ENCODE assay signal across 28 cellular contexts in the genomic region with DNA sequence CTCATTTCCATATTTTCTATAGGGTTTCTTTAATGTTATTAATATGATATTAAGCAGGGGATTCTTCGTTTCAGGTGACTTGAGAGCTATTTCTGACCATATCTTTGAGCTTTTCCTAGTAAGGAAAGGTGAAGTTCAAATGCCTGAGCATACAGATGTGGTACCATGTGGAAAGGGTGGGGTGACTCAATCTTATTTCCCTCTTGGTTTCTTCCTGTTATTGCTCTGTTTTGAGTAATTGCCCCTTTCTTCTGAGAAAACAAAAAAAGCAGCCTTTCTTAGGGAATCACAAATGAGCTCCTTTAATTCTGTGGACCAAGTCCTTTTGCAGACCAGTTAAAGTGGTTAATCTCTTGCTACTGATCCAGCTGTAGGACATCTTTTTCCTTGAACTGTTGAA. TPM values are rescaled to one million over a fixed set of nuclear protein-coding genes. Genes with fewer than 3 reads are reported as not detected.
DNase-seq lines count a peak whose midpoint lies in the region; ATAC-seq and TF ChIP-seq lines count a peak whose summit lies in the region.
"Had no signal": no experiment of that assay in that cellular context is flagged by ENCODE, and none has a peak within 500 bp of the region (broad histone marks: within the 10 kb centered on the region; RNA-seq: fewer than 3 reads in every experiment).

No MANE protein-coding gene starts in this region.

- H3K9me3 Mint-ChIP-seq in activated CD4-positive, alpha-beta T cell treated with anti-CD3 and anti-CD28 coated beads, Interleukin-2, amount 10 ng/mL, durations not matched to agents 7 days and 5 days, result no peaks in the 10 kb centered on the region
- H3K9me3 Mint-ChIP-seq in activated T-cell treated with anti-CD3 and anti-CD28 coated beads, Interleukin-2, amount 50 U/mL, for 24 hours, result no peaks in the 10 kb centered on the region
- H3K9me3 Mint-ChIP-seq: activated CD4-positive, alpha-beta memory T cell treated with anti-CD3 and anti-CD28 coated beads for 36 hours; activated naive CD8-positive, alpha-beta T cell treated with anti-CD3 and anti-CD28 coated beads for 36 hours; CD8-positive, alpha-beta memory T cell; GM23338; T-cell had no signal

- POLR2A ChIA-PET in activated CD4-positive, alpha-beta T cell treated with anti-CD3 and anti-CD28 coated beads, Interleukin-2, amount 10 ng/mL, durations not matched to agents 7 days and 5 days (lab: Charles Lee), result no interaction called here

- H4K20me1 ChIP-seq in fibroblast of lung (ENCODE audit: control insufficient read depth, extremely low read depth, insufficient read depth, low read length), result no peaks in the 10 kb centered on the region

- H3K27me3 Mint-ChIP-seq in activated CD4-positive, alpha-beta T cell treated with anti-CD3 and anti-CD28 coated beads, Interleukin-2, amount 10 ng/mL, durations not matched to agents 7 days and 5 days, result no peaks in the 10 kb centered on the region
- H3K27me3 Mint-ChIP-seq in activated T-cell treated with anti-CD3 and anti-CD28 coated beads, Interleukin-2, amount 50 U/mL, for 24 hours, result no peaks in the 10 kb centered on the region
- H3K27me3 Mint-ChIP-seq: activated CD4-positive, alpha-beta memory T cell treated with anti-CD3 and anti-CD28 coated beads for 36 hours; activated naive CD8-positive, alpha-beta T cell treated with anti-CD3 and anti-CD28 coated beads for 36 hours; CD8-positive, alpha-beta memory T cell; T-cell had no signal

- H3K36me3 ChIP-seq in RWPE2 (ENCODE audit: low read depth) (no peaks in the 10 kb centered on the region), fibroblast of lung (ENCODE audit: control insufficient read depth, insufficient read depth, low read length) (no peaks in the 10 kb centered on the region), MG63 (no peaks in the 10 kb centered on the region)
- H3K36me3 ChIP-seq: BE2C, tibial nerve had no signal

- no peak overlapping the region for H3K4me2 ChIP-seq in fibroblast of lung (ENCODE audit: extremely low read depth, insufficient read depth, low read length)
- H3K4me2 ChIP-seq: GM23338, smooth muscle cell had no signal

- H3K4me1 ChIP-seq in RWPE2 (ENCODE audit: insufficient read depth, poor library complexity, severe bottlenecking) (peaks cover 27% of the 10 kb centered on the region), fibroblast of lung (ENCODE audit: control insufficient read depth, extremely low read depth, insufficient read depth, low read length) (peaks cover 9% of the 10 kb centered on the region)
- H3K4me1 ChIP-seq: tibial nerve had no signal

- TF ChIP-seq CTCF in RWPE2 (IDR thresholded peaks at IDR 0.05; ENCODE audit: poor library complexity, severe bottlenecking) (no peak), fibroblast of lung (conservative IDR thresholded peaks at IDR 0.05 in 1 of 2, IDR thresholded peaks at IDR 0.05 in 1 of 2; ENCODE audit: low read depth in 1 of 2, low read length in 2 of 2) (no peak)

- no peak overlapping the region for H2AFZ ChIP-seq in fibroblast of lung (ENCODE audit: low read length)
- H2AFZ ChIP-seq: GM23338 had no signal

- peaks cover 24% of the 10 kb centered on the region for H3K4me1 Mint-ChIP-seq in activated CD4-positive, alpha-beta T cell treated with anti-CD3 and anti-CD28 coated beads, Interleukin-2, amount 10 ng/mL, durations not matched to agents 7 days and 5 days
- H3K4me1 Mint-ChIP-seq in activated T-cell treated with anti-CD3 and anti-CD28 coated beads, Interleukin-2, amount 50 U/mL, for 24 hours (ENCODE audit: low read depth), result peaks cover 16% of the 10 kb centered on the region
- H3K4me1 Mint-ChIP-seq: immature natural killer cell had no signal

- H3K4me3 Mint-ChIP-seq in activated CD4-positive, alpha-beta T cell treated with anti-CD3 and anti-CD28 coated beads, Interleukin-2, amount 10 ng/mL, durations not matched to agents 7 days and 5 days, result no peak overlapping the region
- H3K4me3 Mint-ChIP-seq in activated T-cell treated with anti-CD3 and anti-CD28 coated beads, Interleukin-2, amount 50 U/mL, for 24 hours, result no peak overlapping the region
- H3K4me3 Mint-ChIP-seq: activated CD4-positive, alpha-beta memory T cell treated with anti-CD3 and anti-CD28 coated beads for 36 hours; activated naive CD8-positive, alpha-beta T cell treated with anti-CD3 and anti-CD28 coated beads for 36 hours; CD8-positive, alpha-beta memory T cell; GM23338; immature natural killer cell had no signal

- DNase-seq in activated CD4-positive, alpha-beta T cell treated with anti-CD3 and anti-CD28 coated beads, Interleukin-2, amount 10 ng/mL, durations not matched to agents 7 days and 5 days, result no peak
- DNase-seq in activated CD4-positive, alpha-beta T cell treated with anti-CD3 and anti-CD28 coated beads for 48 hours, result no peak
- no peak for DNase-seq in RWPE2 (ENCODE audit: low spot score)
- peak; percentile 14 to 18 for DNase-seq in fibroblast of lung (ENCODE audit: low read depth in 2 of 2)
- DNase-seq in renal cortical epithelial cell (ENCODE audit: low read depth), result peak; percentile 47
- no peak for DNase-seq in activated T-cell treated with anti-CD3 and anti-CD28 coated beads, Interleukin-2, amount 50 U/mL, for 24 hours
- DNase-seq in MG63, result no peak
- DNase-seq: activated CD4-positive, alpha-beta memory T cell treated with anti-CD3 and anti-CD28 coated beads for 36 hours; activated naive CD8-positive, alpha-beta T cell treated with anti-CD3 and anti-CD28 coated beads for 36 hours; BE2C; CD8-positive, alpha-beta memory T cell; DMS 273 treated with DMSO at 0.1 percent for 48 hours; effector CD4-positive, alpha-beta T cell; EL; erythroblast; hippocampal formation; immature natural killer cell; left ventricle myocardium superior; NCI-H1105; NCI-H187 treated with DMSO at 0.1 percent for 48 hours; NCI-H526 treated with DMSO at 0.1 percent for 48 hours; nucleus accumbens; stimulated activated CD4-positive, alpha-beta T cell treated with anti-CD3 and anti-CD28 coated beads, Interleukin-1b, Interleukin-23, amount 100 ng/mL, for 48 hours; T-cell had no signal

- H3K27me3 ChIP-seq in RWPE2 (ENCODE audit: insufficient read depth, poor library complexity, severe bottlenecking) (no peaks in the 10 kb centered on the region), fibroblast of lung (ENCODE audit: control insufficient read depth, insufficient read depth, low read length) (no peaks in the 10 kb centered on the region), MG63 (no peaks in the 10 kb centered on the region)
- H3K27me3 ChIP-seq: BE2C, tibial nerve had no signal

- H3K27ac ChIP-seq in RWPE2 (ENCODE audit: poor library complexity, severe bottlenecking), result peak overlapping the region; percentile 91
- no peak overlapping the region for H3K27ac ChIP-seq in fibroblast of lung (ENCODE audit: insufficient read depth, low read length)
- H3K27ac ChIP-seq: tibial nerve had no signal

- H3K4me3 ChIP-seq in RWPE2 (ENCODE audit: severe bottlenecking) (no peak overlapping the region), fibroblast of lung (replicated peaks in 1 of 4; ENCODE audit: control extremely low read depth in 1 of 4, insufficient read depth in 1 of 4, low read depth in 3 of 4, low read length in 4 of 4) (no peak overlapping the region), MG63 (no peak overlapping the region)
- H3K4me3 ChIP-seq: GM23338, smooth muscle cell, tibial nerve had no signal

- H3K9me3 ChIP-seq in RWPE2 (ENCODE audit: severe bottlenecking), result no peaks in the 10 kb centered on the region
- H3K9me3 ChIP-seq in fibroblast of lung (ENCODE audit: control insufficient read depth, insufficient read depth, low read depth, low read length), result no peaks in the 10 kb centered on the region
- no peaks in the 10 kb centered on the region for H3K9me3 ChIP-seq in MG63
- H3K9me3 ChIP-seq: BE2C, tibial nerve had no signal

- ATAC-seq in RWPE2 (ENCODE audit: low read depth) (no peak), GM18867 (IDR thresholded peaks at IDR 0.05; ENCODE audit: unreplicated experiment) (no peak)
- ATAC-seq: GM23338, left ventricle myocardium superior, T-cell had no signal

- no peaks in the 10 kb centered on the region for H3K36me3 Mint-ChIP-seq in activated CD4-positive, alpha-beta T cell treated with anti-CD3 and anti-CD28 coated beads, Interleukin-2, amount 10 ng/mL, durations not matched to agents 7 days and 5 days (ENCODE audit: low read depth)
- no peaks in the 10 kb centered on the region for H3K36me3 Mint-ChIP-seq in activated T-cell treated with anti-CD3 and anti-CD28 coated beads, Interleukin-2, amount 50 U/mL, for 24 hours (ENCODE audit: low read depth)

- CTCF ChIA-PET in activated CD4-positive, alpha-beta T cell treated with anti-CD3 and anti-CD28 coated beads, Interleukin-2, amount 10 ng/mL, durations not matched to agents 7 days and 5 days (lab: Charles Lee), result interaction anchor here (0.8 kb wide), 1 partner anchor 9 kb away, joined by 3 read pairs; no protein-coding TSS in a partner anchor

- no peaks in the 10 kb centered on the region for H3K79me2 ChIP-seq in fibroblast of lung (ENCODE audit: control insufficient read depth, insufficient read depth, low read length)

- H3K9ac ChIP-seq in fibroblast of lung (ENCODE audit: insufficient read depth, low read length), result no peak overlapping the region

- peak overlapping the region; percentile 52 for H3K27ac Mint-ChIP-seq in activated CD4-positive, alpha-beta T cell treated with anti-CD3 and anti-CD28 coated beads, Interleukin-2, amount 10 ng/mL, durations not matched to agents 7 days and 5 days
- no peak overlapping the region for H3K27ac Mint-ChIP-seq in activated T-cell treated with anti-CD3 and anti-CD28 coated beads, Interleukin-2, amount 50 U/mL, for 24 hours
- H3K27ac Mint-ChIP-seq: activated CD4-positive, alpha-beta memory T cell treated with anti-CD3 and anti-CD28 coated beads for 36 hours; activated naive CD8-positive, alpha-beta T cell treated with anti-CD3 and anti-CD28 coated beads for 36 hours; CD8-positive, alpha-beta memory T cell; GM23338; immature natural killer cell; T-cell had no signal

RNA-seq across cellular contexts. Expression of gene AGA, which starts 41.0 kb away (rescaled TPM):
- total RNA-seq in activated CD4-positive, alpha-beta T cell treated with anti-CD3 and anti-CD28 coated beads, Interleukin-2, amount 10 ng/mL, durations not matched to agents 7 days and 5 days, result 10 to 100 TPM; 26.0 to 29.0 TPM
- total RNA-seq in fibroblast of lung (27.7 and 61.8 TPM in 2 replicates), renal cortical epithelial cell (41.3 and 69.9 TPM in 2 replicates)
- 32.7 and 39.5 TPM in 2 replicates for polyA plus RNA-seq in fibroblast of lung
- polyA plus RNA-seq in fibroblast of lung (2012), result 25.2 and 33.1 TPM in 2 replicates
- polyA minus RNA-seq in fibroblast of lung (ENCODE audit: low replicate concordance), result 6.7 and 60.9 TPM in 2 replicates
- total RNA-seq in MG63 (2014; rRNA removed; shearing (Covaris generic); ENCODE audit: low replicate concordance), result 19.0 and 28.3 TPM in 2 replicates

Comparison
In these comparisons a context has a peak if more than half of its experiments do, and no peak if none do; other contexts are left out.
1. DNase-seq: peak in fibroblast of lung (2 of 2) and renal cortical epithelial cell (single experiment); none in activated CD4-positive, alpha-beta T cell treated with anti-CD3 and anti-CD28 coated beads, Interleukin-2, amount 10 ng/mL, durations not matched to agents 7 days and 5 days (single experiment), activated CD4-positive, alpha-beta T cell treated with anti-CD3 and anti-CD28 coated beads for 48 hours (single experiment), RWPE2 (single experiment), activated T-cell treated with anti-CD3 and anti-CD28 coated beads, Interleukin-2, amount 50 U/mL, for 24 hours (single experiment) and MG63 (single experiment).